Comparison of ENCODE assay signal across 8 cellular contexts in genomic region chr2:96800762-96801463, GRCh38. TPM values are rescaled to one million over a fixed set of nuclear protein-coding genes. Genes with fewer than 3 reads are reported as not detected.
DNase-seq lines count a peak whose midpoint lies in the region; ATAC-seq and TF ChIP-seq lines count a peak whose summit lies in the region.

No MANE protein-coding gene starts in this region.

- no peaks in the 10 kb centered on the region for H3K79me2 ChIP-seq in parathyroid adenoma

- ATAC-seq in GM18907 (IDR thresholded peaks at IDR 0.05; ENCODE audit: unreplicated experiment) (peak; percentile 72), HG03432 (IDR thresholded peaks at IDR 0.05; ENCODE audit: unreplicated experiment) (peak; percentile 80), gastroesophageal sphincter (peak; percentile 86)

- peaks cover 0 to 6% (median 0%) of the 10 kb centered on the region in 11 experiments; a peak in 1 of 22 replicates for H3K9me3 ChIP-seq in BLaER1 treated with 17β-estradiol and CSF1 and Interleukin-3, amounts not matched to agents 10 nM and 100 nM (replicated peaks in 1 of 11)
- H3K9me3 ChIP-seq in gastroesophageal sphincter (no peaks in the 10 kb centered on the region), parathyroid adenoma (ENCODE audit: control insufficient read depth, low read length) (no peaks in the 10 kb centered on the region)

- H3K27me3 ChIP-seq in BLaER1 treated with 17β-estradiol and CSF1 and Interleukin-3, amounts not matched to agents 10 nM and 100 nM, result no peaks in the 10 kb centered on the region
- H3K27me3 ChIP-seq in gastroesophageal sphincter (no peaks in the 10 kb centered on the region), parathyroid adenoma (ENCODE audit: control insufficient read depth, insufficient read depth, low read length) (no peaks in the 10 kb centered on the region)

- peak overlapping the region in 8 of 11 experiments; percentile 14 to 55 (median 31); a peak in 10 of 22 replicates for H3K9ac ChIP-seq in BLaER1 treated with 17β-estradiol and CSF1 and Interleukin-3, amounts not matched to agents 10 nM and 100 nM
- no peak overlapping the region for H3K9ac ChIP-seq in parathyroid adenoma

- H3K27ac ChIP-seq in BLaER1 treated with 17β-estradiol and CSF1 and Interleukin-3, amounts not matched to agents 10 nM and 100 nM, result peak overlapping the region in 8 of 11 experiments; percentile 1 to 47 (median 10); a peak in 9 of 22 replicates
- no peak overlapping the region for H3K27ac ChIP-seq in gastroesophageal sphincter
- no peak overlapping the region for H3K27ac ChIP-seq in parathyroid adenoma

- DNase-seq in RPMI7951 (ENCODE audit: low read depth) (peak; percentile 36), ureter (ENCODE audit: low spot score) (peak; percentile 74)
- peak; percentile 89 for DNase-seq in activated effector memory CD4-positive, alpha-beta T cell treated with anti-CD3 and anti-CD28 coated beads, Interleukin-2, amount 50 U/mL, for 16 hours

- H3K4me2 ChIP-seq in BLaER1 treated with 17β-estradiol and CSF1 and Interleukin-3, amounts not matched to agents 10 nM and 100 nM, result peak overlapping the region; percentile 57 to 78 (median 64)
- H3K4me2 ChIP-seq in parathyroid adenoma (ENCODE audit: low read length), result no peak overlapping the region

- TF ChIP-seq POLR2A in gastroesophageal sphincter (IDR thresholded peaks at IDR 0.05), result no peak

- no peak for TF ChIP-seq EP300 in gastroesophageal sphincter (IDR thresholded peaks at IDR 0.05)

- TF ChIP-seq CTCF in gastroesophageal sphincter (IDR thresholded peaks at IDR 0.05) (peak in 3 of 4 experiments; percentile 81 to 93 (median 85)), parathyroid adenoma (IDR thresholded peaks at IDR 0.05) (peak; percentile 91)

- H3K4me1 ChIP-seq in BLaER1 treated with 17β-estradiol and CSF1 and Interleukin-3, amounts not matched to agents 10 nM and 100 nM, result peaks cover 25 to 34% (median 28%) of the 10 kb centered on the region in 10 experiments
- H3K4me1 ChIP-seq in gastroesophageal sphincter (peaks cover 0 to 9% (median 0%) of the 10 kb centered on the region in 3 donors), parathyroid adenoma (peaks cover 3% of the 10 kb centered on the region)

- H2AFZ ChIP-seq in parathyroid adenoma, result peak overlapping the region; percentile 72

- H3K36me3 ChIP-seq in BLaER1 treated with 17β-estradiol and CSF1 and Interleukin-3, amounts not matched to agents 10 nM and 100 nM, result peaks cover 0 to 63% (median 37%) of the 10 kb centered on the region in 11 experiments; a peak in 18 of 22 replicates
- H3K36me3 ChIP-seq in gastroesophageal sphincter, result peaks cover 0 to 59% of the 10 kb centered on the region in 2 donors
- no peaks in the 10 kb centered on the region for H3K36me3 ChIP-seq in parathyroid adenoma (ENCODE audit: control insufficient read depth, insufficient read depth, low read length)

- WGBS in gastroesophageal sphincter (ENCODE audit: low coverage in 1 of 2), 2 donors, result 0 to 17% methylated on average over 1 to 4 of the region's 17 CpGs

- 0 out of 20 replicates have a peak overlapping the region, but pooled peaks of 1 of the 10 experiments have one; percentile 4 for H3K4me3 ChIP-seq in BLaER1 treated with 17β-estradiol and CSF1 and Interleukin-3, amounts not matched to agents 10 nM and 100 nM
- H3K4me3 ChIP-seq in gastroesophageal sphincter (no peak overlapping the region), parathyroid adenoma (ENCODE audit: low read depth, low read length) (no peak overlapping the region)

- H4K20me1 ChIP-seq in BLaER1 treated with 17β-estradiol and CSF1 and Interleukin-3, amounts not matched to agents 10 nM and 100 nM, result peaks cover 0 to 11% (median 0%) of the 10 kb centered on the region in 11 experiments; a peak in 5 of 22 replicates

RNA-seq across cellular contexts. Expression of gene CNNM3, which starts 15.2 kb away (rescaled TPM):
- total RNA-seq in RPMI7951 (2014; rRNA removed; shearing (Covaris generic)), result 3.6 and 4.8 TPM in 2 replicates
- 10 to 100 TPM; 10.4 to 21.6 (median 18.9) TPM for total RNA-seq in gastroesophageal sphincter
- 18.9 TPM for total RNA-seq in ureter

RNA-seq across cellular contexts. Expression of gene CNNM4, which starts 40.2 kb away (rescaled TPM):
- total RNA-seq in RPMI7951 (2014; rRNA removed; shearing (Covaris generic)), result 5.3 and 5.9 TPM in 2 replicates
- 1 to 10 TPM; 2.7 to 6.1 (median 5.5) TPM for total RNA-seq in gastroesophageal sphincter
- total RNA-seq in ureter, result 16.0 TPM

RNA-seq across cellular contexts. Expression of gene ANKRD23, which starts 42.9 kb away (rescaled TPM):
- 0.84 and 1.8 TPM in 2 replicates for total RNA-seq in RPMI7951 (2014; rRNA removed; shearing (Covaris generic))
- total RNA-seq in gastroesophageal sphincter (1 to 10 TPM; 1.2 to 4.9 (median 3.1) TPM), ureter (10.2 TPM)

RNA-seq across cellular contexts. Expression of gene ANKRD39, which starts 56.9 kb away (rescaled TPM):
- total RNA-seq in RPMI7951 (2014; rRNA removed; shearing (Covaris generic)), result 20.7 and 25.8 TPM in 2 replicates
- total RNA-seq in gastroesophageal sphincter (10 to 100 TPM; 13.3 to 20.4 (median 17.1) TPM), ureter (13.0 TPM)

Comparison
In these comparisons a context has a peak if more than half of its experiments do, and no peak if none do; other contexts are left out.
1. H3K27ac ChIP-seq: peak in BLaER1 treated with 17β-estradiol and CSF1 and Interleukin-3, amounts not matched to agents 10 nM and 100 nM (8 of 11); none in gastroesophageal sphincter (0 of 4) and parathyroid adenoma (single experiment).
2. DNase-seq: peak in every context shown above with its lines; median percentile 89 in activated effector memory CD4-positive, alpha-beta T cell treated with anti-CD3 and anti-CD28 coated beads, Interleukin-2, amount 50 U/mL, for 16 hours; 74 in ureter; 36 in RPMI7951.
3. Peak in every context shown above with its lines, with median percentiles within 50 percentile points of each other: ATAC-seq.